Comparison of ENCODE assay signal across 8 cellular contexts in the genomic region with DNA sequence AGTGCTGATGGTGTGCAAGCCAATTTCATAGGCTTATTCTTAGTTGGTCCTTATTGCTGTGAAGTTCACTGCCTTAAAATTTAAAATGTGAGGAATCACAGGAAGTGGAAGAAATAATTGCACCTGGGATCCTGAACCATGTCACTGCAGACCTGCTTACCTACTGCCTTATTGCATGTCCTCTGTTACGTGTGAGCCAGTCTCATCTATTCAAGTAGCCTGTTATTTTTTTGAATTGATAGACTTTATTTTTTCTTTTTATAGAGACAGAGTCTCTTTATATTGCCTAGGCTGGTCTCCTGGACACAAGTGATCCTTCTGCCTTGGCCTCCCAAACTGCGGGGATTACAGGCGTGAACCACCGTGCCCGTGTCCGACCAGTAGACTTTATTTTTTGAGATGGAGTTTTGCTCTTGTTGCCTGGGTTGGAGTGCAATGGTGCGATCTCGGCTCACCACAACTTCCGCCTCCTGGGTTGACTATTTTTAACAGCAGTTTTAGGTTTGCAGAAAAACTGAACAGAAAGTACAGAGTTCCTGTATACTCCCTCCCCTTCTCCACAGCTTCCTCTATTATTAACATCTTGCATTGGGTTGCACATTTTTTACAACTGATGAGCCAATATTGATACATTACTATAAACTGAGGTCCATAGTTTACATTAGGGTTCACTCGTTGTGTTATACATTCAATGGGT. TPM values are rescaled to one million over a fixed set of nuclear protein-coding genes. Genes with fewer than 3 reads are reported as not detected.
DNase-seq lines count a peak whose midpoint lies in the region; ATAC-seq and TF ChIP-seq lines count a peak whose summit lies in the region.

No MANE protein-coding gene starts in this region.

- DNase-seq in activated T-cell treated with anti-CD3 and anti-CD28 coated beads for 24 hours (ENCODE audit: low read depth) (peak; percentile 36), activated T-cell treated with anti-CD3 and anti-CD28 coated beads for 4 hours (no peak), left lung (peak; percentile 51 to 76), RWPE1 (ENCODE audit: low spot score) (no peak), SHP77 (lab: John Stamatoyannopoulos, UW) (no peak), DMS79 (lab: John Stamatoyannopoulos, UW) (no peak)
- peak; percentile 51 for DNase-seq in T-helper 2 cell treated with Interferon-gamma antibody and Interleukin-4, amounts not matched to agents 5 μg/mL and 100 μg/mL, for 36 hours (ENCODE audit: low spot score)

- H3K4me3 Mint-ChIP-seq in T-helper 2 cell treated with Interferon-gamma antibody and Interleukin-4, amounts not matched to agents 5 μg/mL and 100 μg/mL, for 36 hours, result peak overlapping the region; percentile 79

- intact Hi-C loops in left lung (cut with DNase I), result no loop called here

- H3K36me3 Mint-ChIP-seq in T-helper 2 cell treated with Interferon-gamma antibody and Interleukin-4, amounts not matched to agents 5 μg/mL and 100 μg/mL, for 36 hours (ENCODE audit: low read depth), result peaks cover 20% of the 10 kb centered on the region

- peaks cover 0 to 38% of the 10 kb centered on the region in 2 donors for H3K4me1 ChIP-seq in left lung

- no peak overlapping the region for H3K4me3 ChIP-seq in left lung

- no peaks in the 10 kb centered on the region for H3K36me3 ChIP-seq in left lung

- H3K9me3 ChIP-seq in left lung, result no peaks in the 10 kb centered on the region

- CTCF ChIA-PET in RWPE1 (lab: Yijun Ruan, JAX), result no interaction called here

- ATAC-seq in HG03097 (IDR thresholded peaks at IDR 0.05; ENCODE audit: low FRiP score, unreplicated experiment), result peak; percentile 92
- ATAC-seq in left lung, result peak; percentile 77

- H3K27me3 ChIP-seq in left lung, result no peaks in the 10 kb centered on the region

- POLR2A ChIA-PET in RWPE1 (lab: Yijun Ruan, JAX; ENCODE audit: low non-redundant PET), result no interaction called here

- peaks cover 42% of the 10 kb centered on the region for H3K4me1 Mint-ChIP-seq in T-helper 2 cell treated with Interferon-gamma antibody and Interleukin-4, amounts not matched to agents 5 μg/mL and 100 μg/mL, for 36 hours (ENCODE audit: low read depth)

- H3K9me3 Mint-ChIP-seq in T-helper 2 cell treated with Interferon-gamma antibody and Interleukin-4, amounts not matched to agents 5 μg/mL and 100 μg/mL, for 36 hours, result peaks cover 36% of the 10 kb centered on the region

- TF ChIP-seq CTCF in left lung (IDR thresholded peaks at IDR 0.05) (no peak), RWPE1 (conservative IDR thresholded peaks at IDR 0.05; ENCODE audit: low read depth) (no peak)

- peaks cover 33% of the 10 kb centered on the region for H3K27me3 Mint-ChIP-seq in T-helper 2 cell treated with Interferon-gamma antibody and Interleukin-4, amounts not matched to agents 5 μg/mL and 100 μg/mL, for 36 hours (ENCODE audit: low read depth)

- peak overlapping the region in 1 of 2 donors; percentile 84 for H3K27ac ChIP-seq in left lung
- no peak overlapping the region for H3K27ac ChIP-seq in RWPE1

- peak overlapping the region; percentile 93 for H3K27ac Mint-ChIP-seq in T-helper 2 cell treated with Interferon-gamma antibody and Interleukin-4, amounts not matched to agents 5 μg/mL and 100 μg/mL, for 36 hours

RNA-seq across cellular contexts. Expression of a gene that starts 14.0 kb away (rescaled TPM):
- 10 to 100 TPM in 1 of 2 donors, 1 to 10 TPM in 1; 3.9 to 10.4 TPM for total RNA-seq in left lung

Comparison
In these comparisons a context has a peak if more than half of its experiments do, and no peak if none do; other contexts are left out.
1. DNase-seq: peak in activated T-cell treated with anti-CD3 and anti-CD28 coated beads for 24 hours (single experiment), T-helper 2 cell treated with Interferon-gamma antibody and Interleukin-4, amounts not matched to agents 5 μg/mL and 100 μg/mL, for 36 hours (single experiment) and left lung (2 of 2); none in activated T-cell treated with anti-CD3 and anti-CD28 coated beads for 4 hours (single experiment), RWPE1 (single experiment), SHP77 (0 of 2) and DMS79 (single experiment).